Comparison of ENCODE assay signal across 6 cellular contexts in genomic region chr7:77065869-77066268, GRCh38. TPM values are rescaled to one million over a fixed set of nuclear protein-coding genes. Genes with fewer than 3 reads are reported as not detected.
"Had no signal": no experiment of that assay in that cellular context is flagged by ENCODE, and none has a peak within 500 bp of the region (broad histone marks: within the 10 kb centered on the region; RNA-seq: fewer than 3 reads in every experiment).

No MANE protein-coding gene starts in this region.

RNA-seq across cellular contexts. Expression of gene SPDYE18, which starts 3.5 kb away (rescaled TPM):
- total RNA-seq: RPMI7951, SJCRH30 had no signal

RNA-seq across cellular contexts. Expression of gene SPDYE17, which starts 33.7 kb away (rescaled TPM):
- total RNA-seq: M059J, PC-9, Right ventricle myocardium inferior, RPMI7951, SJCRH30, SK-MEL-5 had no signal
